21 cellular contexts compared by ENCODE assay signal in the genomic region with DNA sequence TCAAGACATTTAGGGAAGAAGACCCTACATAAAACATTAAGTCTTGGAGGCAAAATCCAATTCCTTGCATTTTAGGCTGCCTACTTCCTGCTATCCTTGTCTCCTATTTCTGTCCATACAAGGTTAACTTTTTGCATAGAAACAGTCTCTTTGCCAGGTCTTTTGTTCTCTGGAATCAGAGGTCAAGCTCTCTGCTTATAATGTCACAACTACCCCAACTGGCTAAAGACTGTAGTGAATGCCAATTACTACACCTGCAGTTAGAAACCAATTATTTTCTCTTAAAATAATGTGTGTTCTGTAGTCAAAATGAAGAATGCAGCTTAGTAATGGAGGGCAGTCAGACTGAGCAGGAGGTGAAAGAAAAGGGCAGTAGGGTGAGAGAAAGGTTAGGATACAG.
A peak's percentile ranks its signal among the peaks of the same experiment; 100 is the strongest.
DNase-seq lines count a peak whose midpoint lies in the region; ATAC-seq, FAIRE-seq and TF ChIP-seq lines count a peak whose summit lies in the region.
"Had no signal": no experiment of that assay in that cellular context is flagged by ENCODE, and none has a peak within 500 bp of the region (broad histone marks: within the 10 kb centered on the region; RNA-seq: fewer than 3 reads in every experiment).

No MANE protein-coding gene starts in this region.

- H4K91ac ChIP-seq in H1 (replicated peaks; ENCODE audit: insufficient read length, low read length) (no peak overlapping the region), trophoblast cell (ENCODE audit: low read depth, low read length) (no peak overlapping the region)

- H2AFZ ChIP-seq in H1 (ENCODE audit: low read length) = no peak overlapping the region
- H2AFZ ChIP-seq in trophoblast cell (ENCODE audit: insufficient read depth, low read length, poor library complexity) = no peak overlapping the region

- H3K9me3 Mint-ChIP-seq in progenitor cell of endocrine pancreas (ENCODE audit: low read depth) = peaks cover 5% of the 10 kb centered on the region

- H3K79me2 ChIP-seq in H1 (ENCODE audit: control insufficient read depth in 1 of 2, insufficient read depth in 2 of 2, low read length in 2 of 2) (no peaks in the 10 kb centered on the region), trophoblast cell (ENCODE audit: control insufficient read depth, insufficient read depth, low read length, poor library complexity) (no peaks in the 10 kb centered on the region)

- no peak overlapping the region for H3K4me2 ChIP-seq in H1 (ENCODE audit: insufficient read depth in 1 of 2, low read depth in 2 of 2, low read length in 2 of 2)
- no peak overlapping the region for H3K4me2 ChIP-seq in trophoblast cell (ENCODE audit: low read length)

- CTCF ChIA-PET in H1 (lab: Charles Lee; ENCODE audit: partially characterized antibody) = interaction anchor here (0.7 to 1.2 kb wide), 2 partner anchors 15 to 302 kb away, joined by 3 read pairs; no protein-coding TSS in a partner anchor

- H4K8ac ChIP-seq in H1 (ENCODE audit: extremely low read depth, insufficient read depth, low read length) (no peak overlapping the region), trophoblast cell (ENCODE audit: low read depth, low read length) (no peak overlapping the region)

- H3K23me2 ChIP-seq in H1 (ENCODE audit: low read depth, low read length) = no peaks in the 10 kb centered on the region

- no peak overlapping the region for H3K4me3 ChIP-seq in H1 (ENCODE audit: extremely low read depth in 1 of 4, insufficient read depth in 2 of 4, low read depth in 3 of 4, low read length in 4 of 4)
- H3K4me3 ChIP-seq in trophoblast cell (ENCODE audit: low read depth, low read length) = no peak overlapping the region
- H3K4me3 ChIP-seq: GM12878, HAP-1 had no signal

- H3K9ac ChIP-seq in H1 (replicated peaks in 1 of 4; ENCODE audit: extremely low read depth in 1 of 4, low read depth in 3 of 4, low read length in 3 of 4) (no peak overlapping the region), trophoblast cell (ENCODE audit: low read length) (no peak overlapping the region)

- H3K36me3 Mint-ChIP-seq in progenitor cell of endocrine pancreas (ENCODE audit: insufficient read depth) = no peaks in the 10 kb centered on the region
- H3K36me3 Mint-ChIP-seq: CD4-positive, CD25-positive, alpha-beta regulatory T cell; CD8-positive, alpha-beta memory T cell had no signal

- H2BK120ac ChIP-seq in H1 (replicated peaks; ENCODE audit: low read depth, low read length) = no peak overlapping the region
- no peak overlapping the region for H2BK120ac ChIP-seq in trophoblast cell (ENCODE audit: insufficient read depth, low read length, poor library complexity)

- H2BK5ac ChIP-seq in H1 (ENCODE audit: low read depth, low read length) (no peak overlapping the region), trophoblast cell (ENCODE audit: low read depth, low read length, poor library complexity) (no peak overlapping the region)

- H3K4me1 Mint-ChIP-seq in progenitor cell of endocrine pancreas (ENCODE audit: low read depth) = peaks cover 15% of the 10 kb centered on the region
- H3K4me1 Mint-ChIP-seq: CD4-positive, CD25-positive, alpha-beta regulatory T cell; CD8-positive, alpha-beta memory T cell had no signal

- peak overlapping the region; percentile 12 for H3K27ac Mint-ChIP-seq in progenitor cell of endocrine pancreas
- H3K27ac Mint-ChIP-seq: CD4-positive, CD25-positive, alpha-beta regulatory T cell; CD8-positive, alpha-beta memory T cell had no signal

- no peak overlapping the region for H3K4me3 Mint-ChIP-seq in progenitor cell of endocrine pancreas (ENCODE audit: low read depth)
- H3K4me3 Mint-ChIP-seq: CD4-positive, CD25-positive, alpha-beta regulatory T cell; CD8-positive, alpha-beta memory T cell had no signal

- TF ChIP-seq RAD21 in H1 (IDR thresholded peaks at IDR 0.05 in 1 of 2, conservative IDR thresholded peaks at IDR 0.05 in 1 of 2; ENCODE audit: low read depth in 2 of 2, low read length in 2 of 2) = no peak

- H3K79me1 ChIP-seq in H1 (ENCODE audit: low read depth, low read length) (no peaks in the 10 kb centered on the region), trophoblast cell (ENCODE audit: low read length) (no peaks in the 10 kb centered on the region)

- H4K20me1 ChIP-seq in H1 (replicated peaks in 1 of 2; ENCODE audit: control insufficient read depth in 1 of 2, insufficient read depth in 2 of 2, low read length in 2 of 2) = no peaks in the 10 kb centered on the region

- no peak overlapping the region for H3K4ac ChIP-seq in H1 (replicated peaks; ENCODE audit: insufficient read length, low read depth, low read length)
- H3K4ac ChIP-seq in trophoblast cell (ENCODE audit: low read depth, low read length) = no peak overlapping the region

- no peak for TF ChIP-seq EP300 in H1 (IDR thresholded peaks at IDR 0.05; ENCODE audit: borderline replicate concordance in 1 of 2, low read depth in 2 of 2, low read length in 2 of 2)

- no peak overlapping the region for H4K5ac ChIP-seq in H1 (ENCODE audit: insufficient read length, low read depth, low read length)

- TF ChIP-seq CTCF in H1 (IDR thresholded peaks at IDR 0.05; ENCODE audit: control extremely low read depth in 1 of 3, insufficient read depth in 1 of 3, low read depth in 1 of 3, low read length in 3 of 3) (no peak), progenitor cell of endocrine pancreas (IDR thresholded peaks at IDR 0.05; ENCODE audit: unreplicated experiment) (no peak)

- H2BK20ac ChIP-seq in H1 (ENCODE audit: low read length) = no peak overlapping the region

- no peak overlapping the region for H2BK15ac ChIP-seq in H1 (ENCODE audit: low read length)

- no peak overlapping the region for H3K27ac ChIP-seq in H1 (ENCODE audit: low read depth, low read length)
- H3K27ac ChIP-seq in trophoblast cell (ENCODE audit: low read depth, low read length) = no peak overlapping the region

- POLR2A ChIA-PET in H1 (lab: Charles Lee; ENCODE audit: partially characterized antibody) = no interaction called here

- H3K4me1 ChIP-seq in H1 (replicated peaks in 1 of 4; ENCODE audit: control insufficient read depth in 3 of 4, insufficient read depth in 4 of 4, low read length in 3 of 4) (no peaks in the 10 kb centered on the region), trophoblast cell (ENCODE audit: control insufficient read depth in 1 of 2, insufficient read depth in 2 of 2, low read length in 2 of 2) (no peaks in the 10 kb centered on the region)
- H3K4me1 ChIP-seq: HAP-1 had no signal

- no peak for TF ChIP-seq POLR2A in H1 (IDR thresholded peaks at IDR 0.05; ENCODE audit: control extremely low read depth in 1 of 2, low read depth in 2 of 2, low read length in 2 of 2)

- H3K14ac ChIP-seq in H1 (ENCODE audit: insufficient read length) (no peak overlapping the region), trophoblast cell (ENCODE audit: low read length) (no peak overlapping the region)

- no peak overlapping the region for H4K12ac ChIP-seq in trophoblast cell (ENCODE audit: low read depth, low read length)

- H3K36me3 ChIP-seq in H1 (ENCODE audit: control insufficient read depth in 2 of 4, insufficient read depth in 4 of 4, low read length in 3 of 4) (no peaks in the 10 kb centered on the region), trophoblast cell (ENCODE audit: control insufficient read depth in 1 of 2, insufficient read depth in 2 of 2, low read length in 2 of 2) (no peaks in the 10 kb centered on the region)
- H3K36me3 ChIP-seq: BE2C, HAP-1 had no signal

- no peaks in the 10 kb centered on the region for H3K9me3 ChIP-seq in H1 (ENCODE audit: insufficient read depth in 2 of 2, low read depth in 1 of 2, low read length in 1 of 2)
- H3K9me3 ChIP-seq in trophoblast cell (ENCODE audit: insufficient read depth, low read depth, low read length) = no peaks in the 10 kb centered on the region
- H3K9me3 ChIP-seq: BE2C, HAP-1 had no signal

- H2BK12ac ChIP-seq in H1 (ENCODE audit: low read depth, low read length) = no peak overlapping the region
- no peak overlapping the region for H2BK12ac ChIP-seq in trophoblast cell (ENCODE audit: low read length)

- H3K27me3 ChIP-seq in H1 (replicated peaks in 1 of 4; ENCODE audit: control insufficient read depth in 3 of 4, extremely low read depth in 1 of 4, insufficient read depth in 3 of 4, low read length in 3 of 4) (no peaks in the 10 kb centered on the region), trophoblast cell (ENCODE audit: insufficient read depth, low read length) (no peaks in the 10 kb centered on the region)
- H3K27me3 ChIP-seq: BE2C had no signal

- ATAC-seq in HG03521 (IDR thresholded peaks at IDR 0.05; ENCODE audit: unreplicated experiment) = no peak
- ATAC-seq: GM12878 had no signal

- H3K23ac ChIP-seq in H1 (ENCODE audit: insufficient read length) (no peak overlapping the region), trophoblast cell (ENCODE audit: low read length) (no peak overlapping the region)

- H3K56ac ChIP-seq in H1 (replicated peaks; ENCODE audit: insufficient read length, low read depth, low read length) = no peak overlapping the region

- H3K18ac ChIP-seq in H1 (ENCODE audit: extremely low read depth, low read length) (no peak overlapping the region), trophoblast cell (ENCODE audit: low read length) (no peak overlapping the region)

- DNase-seq in NCI-H2196 (lab: John Stamatoyannopoulos, UW; ENCODE audit: unreplicated experiment) (peak; percentile 67), H1 (ENCODE audit: low read depth in 1 of 2, low spot score in 2 of 2) (no peak), progenitor cell of endocrine pancreas (ENCODE audit: low spot score, unreplicated experiment) (no peak), trophoblast cell (no peak)
- no peak for DNase-seq in effector CD8-positive, alpha-beta T cell (lab: John Stamatoyannopoulos, UW)
- DNase-seq: ACHN; BE2C; C1 segment of cervical spinal cord; CD4-positive, CD25-positive, alpha-beta regulatory T cell; CD8-positive, alpha-beta memory T cell; COR-L47; DMS 273 treated with DMSO at 0.1 percent for 48 hours; DMS53; DND-41; EL; IMR-90 had no signal

- no peaks in the 10 kb centered on the region for H3K27me3 Mint-ChIP-seq in progenitor cell of endocrine pancreas
- H3K27me3 Mint-ChIP-seq: CD4-positive, CD25-positive, alpha-beta regulatory T cell; CD8-positive, alpha-beta memory T cell had no signal

- no peak for FAIRE-seq in H1 (lab: Jason Lieb, UNC)
- FAIRE-seq: A204.1, GM12878, HTR-8/SVneo had no signal

- H2AK5ac ChIP-seq in H1 (ENCODE audit: low read depth, low read length) (no peak overlapping the region), trophoblast cell (ENCODE audit: low read length) (no peak overlapping the region)

TF ChIP-seq in H1, 55 proteins besides CTCF, POLR2A, EP300 and RAD21:
- TF ChIP-seq, protein P1, sequence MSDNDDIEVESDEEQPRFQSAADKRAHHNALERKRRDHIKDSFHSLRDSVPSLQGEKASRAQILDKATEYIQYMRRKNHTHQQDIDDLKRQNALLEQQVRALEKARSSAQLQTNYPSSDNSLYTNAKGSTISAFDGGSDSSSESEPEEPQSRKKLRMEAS (IDR thresholded peaks at IDR 0.05) = no peak
- TF ChIP-seq CEBPB (IDR thresholded peaks at IDR 0.05; ENCODE audit: low read depth, low read length) = peak; percentile 71
TF ChIP-seq in H1: peak in this region for 1.
